ENCODE assay signal across 33 cellular contexts in genomic region chr2:36717556-36718266, GRCh38. TPM values are rescaled to one million over a fixed set of nuclear protein-coding genes. Genes with fewer than 3 reads are reported as not detected.
"Had no signal": no experiment of that assay in that cellular context is flagged by ENCODE, and none has a peak within 500 bp of the region (broad histone marks: within the 10 kb centered on the region; RNA-seq: fewer than 3 reads in every experiment).

No MANE protein-coding gene starts in this region.

- ATAC-seq: activated CD8-positive, alpha-beta memory T cell treated with anti-CD3 and anti-CD28 coated beads, Interleukin-2, amount 10 ng/mL, durations not matched to agents 7 days and 5 days; activated naive CD8-positive, alpha-beta T cell treated with anti-CD3 and anti-CD28 coated beads, Interleukin-2, amount 50 U/mL, for 24 hours; Panc1; SK-N-SH treated with all-trans-retinoic acid at 6 μM for 48 hours had no signal

- H3K27me3 ChIP-seq: brain microvascular endothelial cell had no signal

- H3K27ac ChIP-seq: brain microvascular endothelial cell, VCaP had no signal

- DNase-seq: activated B cell treated with CpG ODN at 0.5 μM for 24 hours; activated CD4-positive, alpha-beta memory T cell treated with anti-CD3 and anti-CD28 coated beads for 36 hours; activated CD4-positive, alpha-beta T cell treated with anti-CD3 and anti-CD28 coated beads for 4 hours; activated CD4-positive, alpha-beta T cell treated with anti-CD3 and anti-CD28 coated beads, Interleukin-2, amount 50 U/mL, for 1 hour; activated CD4-positive, CD25-positive, alpha-beta regulatory T cell treated with anti-CD3 and anti-CD28 coated beads, Interleukin-2, amount 50 U/mL, for 72 hours; activated CD8-positive, alpha-beta memory T cell treated with anti-CD3 and anti-CD28 coated beads, Interleukin-2, amount 10 ng/mL, durations not matched to agents 7 days and 5 days; activated CD8-positive, alpha-beta memory T cell treated with anti-CD3 and anti-CD28 coated beads, Interleukin-2, amount 50 U/mL, for 48 hours; activated effector memory CD4-positive, alpha-beta T cell treated with Interleukin-2 at 50 U/mL for 16 hours; activated naive CD4-positive, alpha-beta T cell treated with anti-CD3 and anti-CD28 coated beads, Interleukin-2, amount 10 ng/mL, durations not matched to agents 7 days and 5 days; activated naive CD8-positive, alpha-beta T cell treated with anti-CD3 and anti-CD28 coated beads, Interleukin-2, amount 50 U/mL, for 24 hours; activated T-cell treated with anti-CD3 and anti-CD28 coated beads, Interleukin-2, amount 50 U/mL, for 48 hours; amniotic stem cell; aorta; brain microvascular endothelial cell; Karpas-422; KBM-7; NCI-H1105; NCI-H1417 treated with DMSO at 0.1 percent for 48 hours; NCI-H187 treated with DMSO at 0.1 percent for 48 hours; NCI-H2081; NCI-H345; NCI-H524 treated with DMSO at 0.1 percent for 48 hours; RPMI8226; SIG-M5; SW 1271; T-helper 1 cell; T-helper 2 cell; T-helper 9 cell had no signal

- H3K36me3 ChIP-seq: brain microvascular endothelial cell had no signal

RNA-seq across cellular contexts. Expression of gene VIT, which starts 21.2 kb away (rescaled TPM):
- total RNA-seq: activated B cell treated with CpG ODN at 0.5 μM for 24 hours; activated CD4-positive, alpha-beta memory T cell treated with anti-CD3 and anti-CD28 coated beads for 36 hours; activated CD8-positive, alpha-beta memory T cell treated with anti-CD3 and anti-CD28 coated beads, Interleukin-2, amount 10 ng/mL, durations not matched to agents 7 days and 5 days; MCF 10A; SK-MEL-5 had no signal
- polyA plus RNA-seq: aorta had no signal
